ENCODE assay signal across 11 cellular contexts in the genomic region with DNA sequence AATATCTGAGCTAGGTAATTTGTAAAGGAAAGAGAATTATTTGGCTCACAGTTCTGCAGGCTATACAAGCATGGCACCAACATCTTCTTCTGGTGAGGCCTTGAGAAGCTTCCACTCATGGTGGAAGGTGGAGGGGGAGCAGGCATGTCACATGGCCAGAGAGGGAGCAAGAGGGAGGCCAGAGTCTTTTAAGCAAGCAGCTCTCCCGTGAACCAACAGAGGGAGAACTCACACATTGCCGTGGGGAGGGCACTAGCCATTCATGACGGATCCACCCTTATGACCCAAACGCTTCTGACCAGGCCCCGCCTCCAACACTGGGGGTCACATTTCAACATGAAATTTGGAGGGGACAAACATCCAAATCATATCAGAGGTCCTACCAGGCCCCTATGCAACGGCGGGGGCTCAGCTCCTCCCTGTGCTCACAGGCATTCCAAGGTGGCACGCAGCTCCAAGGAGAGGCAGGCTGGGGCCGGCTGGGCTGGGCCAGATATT. TPM values are rescaled to one million over a fixed set of nuclear protein-coding genes. Genes with fewer than 3 reads are reported as not detected.
DNase-seq lines count a peak whose midpoint lies in the region; FAIRE-seq and TF ChIP-seq lines count a peak whose summit lies in the region.
"Had no signal": no experiment of that assay in that cellular context is flagged by ENCODE, and none has a peak within 500 bp of the region (broad histone marks: within the 10 kb centered on the region; RNA-seq: fewer than 3 reads in every experiment).

No MANE protein-coding gene starts in this region.

- H3K36me3 ChIP-seq in ascending aorta, result peaks cover 13 to 23% of the 10 kb centered on the region in 2 donors
- no peaks in the 10 kb centered on the region for H3K36me3 ChIP-seq in kidney (ENCODE audit: control insufficient read depth in 1 of 2, insufficient read depth in 2 of 2, low read length in 2 of 2)
- no peaks in the 10 kb centered on the region for H3K36me3 ChIP-seq in smooth muscle cell (ENCODE audit: low read depth)

- H3K9me3 ChIP-seq in ascending aorta, result no peaks in the 10 kb centered on the region
- no peaks in the 10 kb centered on the region for H3K9me3 ChIP-seq in kidney (ENCODE audit: control insufficient read depth in 1 of 2, low read length in 2 of 2)
- no peaks in the 10 kb centered on the region for H3K9me3 ChIP-seq in smooth muscle cell (replicated peaks; ENCODE audit: low read depth)

- H3K27ac ChIP-seq in ascending aorta, result peak overlapping the region; percentile 86 to 95
- H3K27ac ChIP-seq in kidney (ENCODE audit: low read depth in 2 of 2, low read length in 2 of 2), result peak overlapping the region in 1 of 2 donors; percentile 69
- H3K27ac ChIP-seq in smooth muscle cell (ENCODE audit: low read depth), result no peak overlapping the region

- H3K4me3 ChIP-seq in ascending aorta (peak overlapping the region in 1 of 2 donors; percentile 98), kidney (ENCODE audit: low read length in 2 of 2) (no peak overlapping the region), smooth muscle cell (no peak overlapping the region)

- no peak overlapping the region for H3K4me2 ChIP-seq in smooth muscle cell

- intact Hi-C loops in ascending aorta (cut with DNase I), result loop anchor here (1.0 to 5.0 kb wide), 3 partner anchors 40 to 90 kb away; no protein-coding TSS in a partner anchor
- intact Hi-C loops in kidney (cut with DNase I), result loop anchor here (10.0 kb wide), 1 partner anchor 88 kb away; no protein-coding TSS in a partner anchor

- no peaks in the 10 kb centered on the region for H3K79me2 ChIP-seq in smooth muscle cell (ENCODE audit: low read depth)

- 46% methylated on average over 9 of the region's 9 CpGs for WGBS in smooth muscle cell (ENCODE audit: low lambda C conversion rate)

- peaks cover 15% of the 10 kb centered on the region for H4K20me1 ChIP-seq in smooth muscle cell (ENCODE audit: low read depth)

- H3K9ac ChIP-seq in kidney (ENCODE audit: low read length in 2 of 2), result no peak overlapping the region
- H3K9ac ChIP-seq in smooth muscle cell (ENCODE audit: low read depth), result no peak overlapping the region

- H3F3A ChIP-seq in smooth muscle cell (ENCODE audit: low read depth), result no peaks in the 10 kb centered on the region

- peak; percentile 31 for DNase-seq in AG08396 (ENCODE audit: low spot score)
- DNase-seq in HUDEP-2 (lab: John Stamatoyannopoulos, UW; ENCODE audit: unreplicated experiment in 76 of 76), result peak in 40 of 76 experiments; percentile 6 to 70 (median 29)
- DNase-seq in ascending aorta (ENCODE audit: low spot score in 2 of 2), result peak in 1 of 2 donors; percentile 84
- peak; percentile 71 for DNase-seq in kidney
- no peak for DNase-seq in smooth muscle cell (lab: John Stamatoyannopoulos, UW; ENCODE audit: unreplicated experiment)
- DNase-seq in middle frontal gyrus (ENCODE audit: extremely low spot score, low spot score), result no peak
- no peak for DNase-seq in central memory CD4-positive, alpha-beta T cell
- DNase-seq in Ammon's horn (ENCODE audit: low spot score), result no peak
- DNase-seq: activated CD8-positive, alpha-beta T cell treated with anti-CD3 and anti-CD28 coated beads, Interleukin-2, amount 10 ng/mL, durations not matched to agents 7 days and 5 days; NCI-H2081 had no signal

- H3K27me3 ChIP-seq in ascending aorta (no peaks in the 10 kb centered on the region), smooth muscle cell (ENCODE audit: low read depth) (peaks cover 25% of the 10 kb centered on the region)

- H2AFZ ChIP-seq in smooth muscle cell (ENCODE audit: low read depth), result no peak overlapping the region

- no peak for FAIRE-seq in kidney (lab: Jason Lieb, UNC)
- FAIRE-seq: G401.6 had no signal

- TF ChIP-seq CTCF in ascending aorta (IDR thresholded peaks at IDR 0.05), result peak; percentile 46 to 68 (median 59)
- no peak for TF ChIP-seq CTCF in kidney (IDR thresholded peaks at IDR 0.05; ENCODE audit: borderline replicate concordance, extremely low read depth, insufficient read depth)
- no peak for TF ChIP-seq CTCF in smooth muscle cell (IDR thresholded peaks at IDR 0.05; ENCODE audit: borderline replicate concordance, insufficient read depth, poor library complexity, severe bottlenecking)

- H3K4me1 ChIP-seq in ascending aorta (peaks cover 0 to 16% of the 10 kb centered on the region in 2 donors), kidney (ENCODE audit: control insufficient read depth in 1 of 2, insufficient read depth in 1 of 2, low read depth in 1 of 2, low read length in 2 of 2) (peaks cover 0 to 12% of the 10 kb centered on the region in 2 donors), smooth muscle cell (ENCODE audit: low read depth) (no peaks in the 10 kb centered on the region)

RNA-seq across cellular contexts. Expression of gene C11orf96, which starts 4.6 kb away (rescaled TPM):
- total RNA-seq in ascending aorta (2,116 TPM), kidney (153 TPM), smooth muscle cell (39.9 and 50.5 TPM in 2 replicates)
- polyA plus RNA-seq in kidney (ENCODE audit: insufficient read depth, low read depth, low replicate concordance) (109 TPM), smooth muscle cell (22.1 and 24.3 TPM in 2 replicates)

Comparison
In these comparisons a context has a peak if more than half of its experiments do, and no peak if none do; other contexts are left out.
1. DNase-seq: peak in AG08396 (single experiment), HUDEP-2 (40 of 76) and kidney (single experiment); none in smooth muscle cell (single experiment), middle frontal gyrus (single experiment), central memory CD4-positive, alpha-beta T cell (single experiment) and Ammon's horn (single experiment).
2. CTCF ChIP-seq: peak in ascending aorta (3 of 3); none in kidney (single experiment) and smooth muscle cell (single experiment).
3. RNA of gene C11orf96, which starts 4.6 kb away (total RNA-seq): 2,116 TPM in ascending aorta (single experiment); 153 TPM in kidney (single experiment) and 39.9 to 50.5 TPM in smooth muscle cell; every median in the first group is over 10 times any median in the second.